ENCODE assay signal across 16 cellular contexts in genomic region chr5:62783374-62784057, GRCh38.
DNase-seq lines count a peak whose midpoint lies in the region; ATAC-seq lines count a peak whose summit lies in the region.
"Had no signal": no experiment of that assay in that cellular context is flagged by ENCODE, and none has a peak within 500 bp of the region (broad histone marks: within the 10 kb centered on the region; RNA-seq: fewer than 3 reads in every experiment).

No MANE protein-coding gene starts in this region.

- ATAC-seq in GM18502 (IDR thresholded peaks at IDR 0.05; ENCODE audit: poor library complexity, unreplicated experiment) (peak; percentile 53), GM21367 (IDR thresholded peaks at IDR 0.05; ENCODE audit: unreplicated experiment) (peak; percentile 62), HG02885 (IDR thresholded peaks at IDR 0.05; ENCODE audit: poor library complexity, unreplicated experiment) (peak; percentile 66)
- ATAC-seq: left ventricle myocardium superior, PC-3 had no signal

- DNase-seq in RPMI8226 (peak; percentile 24), DMS153 treated with DMSO at 0.1 percent for 48 hours (lab: John Stamatoyannopoulos, UW; ENCODE audit: unreplicated experiment) (no peak), islet precursor cell (no peak), NCI-H2227 (lab: John Stamatoyannopoulos, UW; ENCODE audit: unreplicated experiment) (no peak), ecto neural progenitor cell (ENCODE audit: low spot score) (no peak)
- DNase-seq: activated CD4-positive, CD25-positive, alpha-beta regulatory T cell; activated naive CD4-positive, alpha-beta T cell treated with anti-CD3 and anti-CD28 coated beads, Interleukin-2, amount 10 ng/mL, durations not matched to agents 7 days and 5 days; brain microvascular endothelial cell; effector CD8-positive, alpha-beta T cell; left ventricle myocardium superior; naive B cell; NCI-H1105 treated with DMSO at 0.1 percent for 48 hours; PC-3 had no signal
